In genomic region chr1:225760531-225760930, GRCh38 we compare ENCODE assay signal across 2 cellular contexts.
TF ChIP-seq lines count a peak whose summit lies in the region.

No MANE protein-coding gene starts in this region.

TF ChIP-seq in HCT116, 20 proteins besides CTCF, POLR2A, EP300 and RAD21:
- TF ChIP-seq, protein P1, sequence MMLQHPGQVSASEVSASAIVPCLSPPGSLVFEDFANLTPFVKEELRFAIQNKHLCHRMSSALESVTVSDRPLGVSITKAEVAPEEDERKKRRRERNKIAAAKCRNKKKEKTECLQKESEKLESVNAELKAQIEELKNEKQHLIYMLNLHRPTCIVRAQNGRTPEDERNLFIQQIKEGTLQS (IDR thresholded peaks at IDR 0.05) = no peak
- TF ChIP-seq, protein P2, sequence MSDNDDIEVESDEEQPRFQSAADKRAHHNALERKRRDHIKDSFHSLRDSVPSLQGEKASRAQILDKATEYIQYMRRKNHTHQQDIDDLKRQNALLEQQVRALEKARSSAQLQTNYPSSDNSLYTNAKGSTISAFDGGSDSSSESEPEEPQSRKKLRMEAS (IDR thresholded peaks at IDR 0.05) = peak; percentile 23; the same call in 1 of the 2 replicates

TF ChIP-seq in K562, 482 proteins besides CTCF, POLR2A, EP300 and RAD21:
- TF ChIP-seq L3MBTL2 (IDR thresholded peaks at IDR 0.05) = 0 out of 2 replicates have a peak, but pooled peaks have one; percentile 17
- TF ChIP-seq, protein P3, sequence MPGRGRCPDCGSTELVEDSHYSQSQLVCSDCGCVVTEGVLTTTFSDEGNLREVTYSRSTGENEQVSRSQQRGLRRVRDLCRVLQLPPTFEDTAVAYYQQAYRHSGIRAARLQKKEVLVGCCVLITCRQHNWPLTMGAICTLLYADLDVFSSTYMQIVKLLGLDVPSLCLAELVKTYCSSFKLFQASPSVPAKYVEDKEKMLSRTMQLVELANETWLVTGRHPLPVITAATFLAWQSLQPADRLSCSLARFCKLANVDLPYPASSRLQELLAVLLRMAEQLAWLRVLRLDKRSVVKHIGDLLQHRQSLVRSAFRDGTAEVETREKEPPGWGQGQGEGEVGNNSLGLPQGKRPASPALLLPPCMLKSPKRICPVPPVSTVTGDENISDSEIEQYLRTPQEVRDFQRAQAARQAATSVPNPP (IDR thresholded peaks at IDR 0.05; ENCODE audit: borderline replicate concordance, insufficient read depth, insufficient read length) = no peak
TF ChIP-seq in K562: peak in this region for 1.
